ENCODE assay signal across 10 cellular contexts in the genomic region with DNA sequence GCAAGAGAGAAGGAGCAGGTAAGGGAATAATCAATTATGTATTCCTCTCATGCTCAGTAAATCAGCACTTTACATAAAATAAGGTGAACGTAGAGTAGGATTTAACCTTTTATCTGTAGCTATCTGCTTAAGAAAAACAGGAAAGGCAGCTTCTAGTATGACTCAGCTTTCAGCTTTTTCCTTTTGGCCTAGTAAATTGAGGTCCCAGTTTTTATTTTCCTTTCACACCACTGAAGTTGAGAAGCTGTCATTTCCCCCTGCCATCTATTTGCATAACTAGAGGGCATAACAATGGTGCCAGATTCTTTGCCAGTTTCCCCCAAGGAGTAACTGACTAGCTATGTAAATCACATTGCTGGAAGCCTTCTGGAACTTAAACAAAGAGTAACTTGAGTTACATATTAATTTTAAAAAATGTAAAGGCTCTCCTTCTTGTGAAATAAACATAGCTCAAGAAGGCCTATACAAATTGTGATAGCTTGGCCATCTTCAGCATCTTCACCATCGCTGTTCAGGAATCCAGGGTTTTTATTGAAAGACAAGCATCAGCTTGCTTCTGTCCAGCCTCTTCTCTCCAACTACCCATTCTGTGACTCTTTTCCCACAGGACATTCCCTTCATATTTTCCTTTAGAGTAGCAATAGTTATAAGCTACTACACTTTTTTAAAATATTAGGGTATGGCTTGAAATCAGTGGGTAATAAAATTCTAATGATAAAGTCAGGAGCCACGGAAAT.
A peak's percentile ranks its signal among the peaks of the same experiment; 100 is the strongest.
DNase-seq lines count a peak whose midpoint lies in the region; ATAC-seq, FAIRE-seq and TF ChIP-seq lines count a peak whose summit lies in the region.
"Had no signal": no experiment of that assay in that cellular context is flagged by ENCODE, and none has a peak within 500 bp of the region (broad histone marks: within the 10 kb centered on the region; RNA-seq: fewer than 3 reads in every experiment).

No MANE protein-coding gene starts in this region.

- H3K4me1 ChIP-seq in endothelial cell of umbilical vein (ENCODE audit: control insufficient read depth, extremely low read depth, insufficient read depth, low read length) = peaks cover 23% of the 10 kb centered on the region

- intact Hi-C loops in endothelial cell of umbilical vein (cut with micrococcal nuclease) = loop anchor here (1.0 kb wide), 3 partner anchors 9 to 131 kb away; no protein-coding TSS in a partner anchor
- intact Hi-C loops in sciatic nerve (cut with DNase I) = no loop called here

- peak overlapping the region; percentile 90 for H2AFZ ChIP-seq in endothelial cell of umbilical vein (ENCODE audit: low read depth, low read length)

- H3K27me3 ChIP-seq in endothelial cell of umbilical vein (ENCODE audit: control insufficient read depth in 2 of 2, insufficient read depth in 2 of 2, low read length in 2 of 2) = no peaks in the 10 kb centered on the region

- H3K9me1 ChIP-seq in endothelial cell of umbilical vein (replicated peaks; ENCODE audit: control insufficient read depth, extremely low read depth, insufficient read depth, low read length) = no peaks in the 10 kb centered on the region

- in situ Hi-C loops in KBM-7 (cut with MboI; ENCODE audit: low pct_unique_long_range_greater_than_20kb, low sequenced_read_pairs) = loop anchor here (25.0 kb wide), 1 partner anchor 287 kb away; no protein-coding TSS in a partner anchor
- in situ Hi-C loops in G401 (cut with HindIII; ENCODE audit: low sequenced_read_pairs) = no loop called here

- peak; percentile 80 for FAIRE-seq in endothelial cell of umbilical vein (lab: Jason Lieb, UNC)

- H3K27ac ChIP-seq in endothelial cell of umbilical vein (ENCODE audit: insufficient read depth, low read depth, low read length) = peak overlapping the region; percentile 87
- peak overlapping the region in 19 of 21 experiments; percentile 13 to 74 (median 55) for H3K27ac ChIP-seq in skin epidermis

- peak overlapping the region; percentile 83 for H3K4me2 ChIP-seq in endothelial cell of umbilical vein (ENCODE audit: insufficient read depth, low read length)

- no peaks in the 10 kb centered on the region for H3K9me3 ChIP-seq in endothelial cell of umbilical vein (replicated peaks; ENCODE audit: control insufficient read depth, insufficient read depth, low read length)

- H4K20me1 ChIP-seq in endothelial cell of umbilical vein (replicated peaks; ENCODE audit: control insufficient read depth, extremely low read depth, insufficient read depth, low read length) = no peaks in the 10 kb centered on the region

- TF ChIP-seq POLR2A in endothelial cell of umbilical vein (IDR thresholded peaks at IDR 0.05; ENCODE audit: low read depth, low read length) = no peak

- BruUV-seq in endothelial cell of umbilical vein (replicated peaks; lab: Mats Ljungman, UMichigan) = TSS peak; percentile 83

- CTCF ChIA-PET in endothelial cell of umbilical vein (lab: Charles Lee) = interaction anchor here (0.7 to 4.1 kb wide), 15 partner anchors 9 to 783 kb away, joined by 3 to 23 read pairs (median 4); no protein-coding TSS in a partner anchor

- DNase-seq in KBM-7 (peak; percentile 54), endothelial cell of umbilical vein (ENCODE audit: low read depth, low spot score) (peak; percentile 92), G401 (ENCODE audit: low spot score) (no peak), cortex of kidney (lab: John Stamatoyannopoulos, UW) (no peak), sciatic nerve (ENCODE audit: low spot score) (no peak), COLO668 (lab: John Stamatoyannopoulos, UW; ENCODE audit: unreplicated experiment) (no peak)
- DNase-seq: activated CD8-positive, alpha-beta memory T cell treated with anti-CD3 and anti-CD28 coated beads, Interleukin-2, amount 50 U/mL, for 48 hours; NCI-H748 treated with DMSO at 0.1 percent for 48 hours had no signal

- no peaks in the 10 kb centered on the region for H3K79me2 ChIP-seq in endothelial cell of umbilical vein (ENCODE audit: control insufficient read depth, insufficient read depth, low read length)

- POLR2A ChIA-PET in endothelial cell of umbilical vein (lab: Charles Lee) = interaction anchor here (0.6 kb wide), 1 partner anchor 30 kb away, joined by 3 read pairs; no protein-coding TSS in a partner anchor

- H3K9ac ChIP-seq in endothelial cell of umbilical vein (replicated peaks; ENCODE audit: extremely low read depth, insufficient read depth, low read length) = peak overlapping the region; percentile 45

- no peak for TF ChIP-seq CTCF in endothelial cell of umbilical vein (IDR thresholded peaks at IDR 0.05; ENCODE audit: extremely low read depth in 1 of 2, insufficient read depth in 1 of 2, low read depth in 1 of 2, low read length in 2 of 2)

- no peak overlapping the region for H3K4me3 ChIP-seq in endothelial cell of umbilical vein (replicated peaks in 1 of 3; ENCODE audit: insufficient read depth in 1 of 3, low read depth in 1 of 3, low read length in 3 of 3)
- H3K4me3 ChIP-seq in skin epidermis = no peak overlapping the region

- ATAC-seq in GM21367 (IDR thresholded peaks at IDR 0.05; ENCODE audit: unreplicated experiment) = peak; percentile 56
- no peak for ATAC-seq in sciatic nerve

- dilution Hi-C loops in endothelial cell of umbilical vein (cut with MboI; ENCODE audit: extremely low pct_ligation_motif_present, low sequenced_read_pairs) = no loop called here

- H3K36me3 ChIP-seq in endothelial cell of umbilical vein (ENCODE audit: control insufficient read depth in 2 of 2, extremely low read depth in 1 of 2, insufficient read depth in 2 of 2, low read length in 2 of 2) = no peaks in the 10 kb centered on the region

TF ChIP-seq in endothelial cell of umbilical vein, 7 proteins besides CTCF, POLR2A, EP300 and RAD21:
- TF ChIP-seq FOS (IDR thresholded peaks at IDR 0.05; ENCODE audit: borderline replicate concordance, insufficient read depth, low read length) (peak; percentile 83), POLR2AphosphoS5 (IDR thresholded peaks at IDR 0.05; ENCODE audit: insufficient read depth, low read depth, low read length) (peak; percentile 46), MYC (IDR thresholded peaks at IDR 0.05; ENCODE audit: low read depth, low read length) (no peak), JUN (IDR thresholded peaks at IDR 0.05; ENCODE audit: borderline replicate concordance, insufficient read depth, insufficient read length, low read depth) (peak; percentile 82), GATA2 (IDR thresholded peaks at IDR 0.05; ENCODE audit: insufficient read depth, insufficient read length, low read depth, low read length) (peak; percentile 85)
- TF ChIP-seq, protein P1, sequence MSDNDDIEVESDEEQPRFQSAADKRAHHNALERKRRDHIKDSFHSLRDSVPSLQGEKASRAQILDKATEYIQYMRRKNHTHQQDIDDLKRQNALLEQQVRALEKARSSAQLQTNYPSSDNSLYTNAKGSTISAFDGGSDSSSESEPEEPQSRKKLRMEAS (IDR thresholded peaks at IDR 0.05; ENCODE audit: insufficient read depth, insufficient read length) = no peak

Comparison
In these comparisons a context has a peak if more than half of its experiments do, and no peak if none do; other contexts are left out.
1. DNase-seq: peak in KBM-7 (single experiment) and endothelial cell of umbilical vein (single experiment); none in G401 (single experiment), cortex of kidney (single experiment), sciatic nerve (single experiment) and COLO668 (single experiment).